In the genomic region with DNA sequence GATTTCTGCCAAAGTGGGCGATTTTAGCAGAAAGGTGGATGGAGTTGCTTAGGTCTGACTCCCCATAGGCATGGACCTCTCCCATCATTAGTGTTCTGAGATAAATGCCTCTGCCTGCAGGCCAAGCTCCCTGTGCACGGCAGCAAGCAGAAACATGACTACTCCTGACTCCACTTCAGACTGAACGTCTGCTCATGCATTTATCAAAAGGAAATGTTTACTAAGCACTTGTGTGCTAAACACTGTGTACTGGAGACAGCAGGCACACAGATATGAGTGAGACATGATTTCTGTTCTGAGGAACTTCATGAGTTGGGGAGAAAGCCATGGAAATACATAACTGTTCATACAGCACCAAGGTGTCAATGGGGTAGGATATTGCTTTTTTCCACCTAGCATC, we compare ENCODE assay signal across 20 cellular contexts.
DNase-seq lines count a peak whose midpoint lies in the region; ATAC-seq, FAIRE-seq and TF ChIP-seq lines count a peak whose summit lies in the region.
"Had no signal": no experiment of that assay in that cellular context is flagged by ENCODE, and none has a peak within 500 bp of the region (broad histone marks: within the 10 kb centered on the region; RNA-seq: fewer than 3 reads in every experiment).

No MANE protein-coding gene starts in this region.

- H3K9me3 ChIP-seq in esophagus (ENCODE audit: control insufficient read depth in 2 of 2, insufficient read depth in 1 of 2, low read depth in 1 of 2, low read length in 1 of 2), result no peaks in the 10 kb centered on the region
- no peaks in the 10 kb centered on the region for H3K9me3 ChIP-seq in pancreas
- no peaks in the 10 kb centered on the region for H3K9me3 ChIP-seq in small intestine (ENCODE audit: control insufficient read depth, low read depth)
- H3K9me3 ChIP-seq: BE2C, psoas muscle, upper lobe of left lung had no signal

- FAIRE-seq in pancreas (lab: Jason Lieb, UNC), result no peak
- FAIRE-seq in small intestine (lab: Jason Lieb, UNC), result no peak

- DNase-seq in NCI-H1417 (lab: John Stamatoyannopoulos, UW) (peak; percentile 37 to 82 (median 67)), NCI-H1417 treated with DMSO at 0.1 percent for 48 hours (lab: John Stamatoyannopoulos, UW) (no peak), NCI-H345 (lab: John Stamatoyannopoulos, UW) (peak; percentile 75), pancreas (no peak), small intestine (no peak)
- DNase-seq: activated CD4-positive, alpha-beta memory T cell treated with anti-CD3 and anti-CD28 coated beads, Interleukin-2, amount 10 ng/mL, durations not matched to agents 7 days and 5 days; activated naive CD8-positive, alpha-beta T cell treated with anti-CD3 and anti-CD28 coated beads, Interleukin-2, amount 50 U/mL, for 24 hours; BE2C; central memory CD4-positive, alpha-beta T cell; effector memory CD4-positive, alpha-beta T cell; psoas muscle; stimulated activated CD4-positive, alpha-beta T cell treated with anti-CD3 and anti-CD28 coated beads, Interleukin-12 subunit alpha, Interleukin-12 subunit beta, amount 100 ng/mL, for 4 hours; stimulated activated naive CD4-positive, alpha-beta T cell; T-helper 1 cell; upper lobe of left lung; WERI-Rb-1 had no signal

- H3K4me3 ChIP-seq in esophagus (ENCODE audit: low read depth in 1 of 2, low read length in 2 of 2) (no peak overlapping the region), pancreas (no peak overlapping the region), small intestine (ENCODE audit: low read depth in 1 of 2, low read length in 2 of 2) (no peak overlapping the region)
- H3K4me3 ChIP-seq: psoas muscle, upper lobe of left lung had no signal

- H3K4me1 ChIP-seq in esophagus (ENCODE audit: control insufficient read depth in 2 of 2, insufficient read depth in 2 of 2, low read length in 1 of 2) (peaks cover 2 to 13% of the 10 kb centered on the region in 2 donors), pancreas (peaks cover 5 to 29% (median 8%) of the 10 kb centered on the region in 3 donors), small intestine (ENCODE audit: control insufficient read depth in 2 of 2, insufficient read depth in 1 of 2, low read depth in 1 of 2, low read length in 1 of 2) (no peaks in the 10 kb centered on the region)
- H3K4me1 ChIP-seq: BE2C, psoas muscle had no signal

- no peaks in the 10 kb centered on the region for H3K36me3 ChIP-seq in esophagus (ENCODE audit: control insufficient read depth in 2 of 2, insufficient read depth in 2 of 2, low read length in 1 of 2)
- H3K36me3 ChIP-seq in pancreas, result no peaks in the 10 kb centered on the region
- H3K36me3 ChIP-seq in small intestine (ENCODE audit: control insufficient read depth in 2 of 2, insufficient read depth in 2 of 2, low read length in 2 of 2), result no peaks in the 10 kb centered on the region
- H3K36me3 ChIP-seq: BE2C, upper lobe of left lung, WERI-Rb-1 had no signal

- H3K27ac ChIP-seq in esophagus (ENCODE audit: low read depth in 2 of 2, low read length in 1 of 2) (peak overlapping the region; percentile 93), pancreas (no peak overlapping the region), small intestine (ENCODE audit: low read depth in 1 of 2, low read length in 1 of 2) (no peak overlapping the region)
- H3K27ac ChIP-seq: 22Rv1, psoas muscle, WERI-Rb-1 had no signal

- H3K27me3 ChIP-seq in esophagus (ENCODE audit: control insufficient read depth in 1 of 2, insufficient read depth in 2 of 2, low read length in 2 of 2) (no peaks in the 10 kb centered on the region), pancreas (no peaks in the 10 kb centered on the region), small intestine (ENCODE audit: control insufficient read depth in 2 of 2, insufficient read depth in 2 of 2, low read length in 2 of 2) (no peaks in the 10 kb centered on the region)
- H3K27me3 ChIP-seq: BE2C, upper lobe of left lung had no signal

- TF ChIP-seq CTCF in pancreas (IDR thresholded peaks at IDR 0.05), result no peak

- intact Hi-C loops in pancreas (cut with DNase I), result no loop called here

- ATAC-seq in pancreas (peak; percentile 42 to 71 (median 59)), GM19397 (IDR thresholded peaks at IDR 0.05; ENCODE audit: unreplicated experiment) (no peak), HG02798 (IDR thresholded peaks at IDR 0.05; ENCODE audit: poor library complexity, unreplicated experiment) (no peak)
- ATAC-seq: activated naive CD8-positive, alpha-beta T cell treated with anti-CD3 and anti-CD28 coated beads, Interleukin-2, amount 50 U/mL, for 24 hours; psoas muscle had no signal

- WGBS in esophagus, 2 donors, result 46 to 49% methylated on average over 3 of the region's 3 CpGs
- WGBS in pancreas, 2 donors, result 42 to 45% methylated on average over 3 of the region's 3 CpGs
- 70 to 86% (median 74%) methylated on average over 3 of the region's 3 CpGs for WGBS in small intestine, 3 donors

Comparison
In these comparisons a context has a peak if more than half of its experiments do, and no peak if none do; other contexts are left out.
1. DNase-seq: peak in NCI-H1417 (3 of 3) and NCI-H345 (single experiment); none in NCI-H1417 treated with DMSO at 0.1 percent for 48 hours (single experiment), pancreas (0 of 6) and small intestine (single experiment).
2. H3K27ac ChIP-seq: peak in esophagus (2 of 2); none in pancreas (0 of 4) and small intestine (0 of 2).
3. ATAC-seq: peak in pancreas (4 of 4); none in GM19397 (single experiment) and HG02798 (single experiment).